In genomic region chr11:69296890-69297224, GRCh38 we compare ENCODE assay signal across 8 cellular contexts. TPM values are rescaled to one million over a fixed set of nuclear protein-coding genes. Genes with fewer than 3 reads are reported as not detected.
DNase-seq lines count a peak whose midpoint lies in the region; ATAC-seq and TF ChIP-seq lines count a peak whose summit lies in the region.

No MANE protein-coding gene starts in this region.

- no peak for TF ChIP-seq CTCF in activated B cell treated with CpG ODN at 0.5 μM for 24 hours (IDR thresholded peaks at IDR 0.05)
- TF ChIP-seq CTCF in hepatocyte (IDR thresholded peaks at IDR 0.05; ENCODE audit: poor library complexity) = no peak

- peak overlapping the region; percentile 67 for H3K4me3 Mint-ChIP-seq in activated CD8-positive, alpha-beta memory T cell treated with anti-CD3 and anti-CD28 coated beads, Interleukin-2, amount 10 ng/mL, durations not matched to agents 7 days and 5 days
- H3K4me3 Mint-ChIP-seq in activated B cell treated with CpG ODN at 0.5 μM for 24 hours = peak overlapping the region; percentile 70

- H3K27ac ChIP-seq in hepatocyte = peak overlapping the region; percentile 77
- peak overlapping the region; percentile 46 for H3K27ac ChIP-seq in thymus (ENCODE audit: low read depth)

- POLR2A ChIA-PET in activated B cell treated with CpG ODN at 0.5 μM for 24 hours (lab: Charles Lee) = interaction anchor here (0.7 to 3.2 kb wide), 9 partner anchors 15 to 454 kb away, joined by 3 to 27 read pairs (median 8); partner anchors contain the start of genes CCND1, CPT1A, LTO1 and TPCN2

- no peaks in the 10 kb centered on the region for H3K9me3 Mint-ChIP-seq in activated CD8-positive, alpha-beta memory T cell treated with anti-CD3 and anti-CD28 coated beads, Interleukin-2, amount 10 ng/mL, durations not matched to agents 7 days and 5 days (ENCODE audit: low read depth)
- H3K9me3 Mint-ChIP-seq in activated B cell treated with CpG ODN at 0.5 μM for 24 hours = no peaks in the 10 kb centered on the region

- H3K27me3 Mint-ChIP-seq in activated CD8-positive, alpha-beta memory T cell treated with anti-CD3 and anti-CD28 coated beads, Interleukin-2, amount 10 ng/mL, durations not matched to agents 7 days and 5 days = peaks cover 6% of the 10 kb centered on the region
- no peaks in the 10 kb centered on the region for H3K27me3 Mint-ChIP-seq in activated B cell treated with CpG ODN at 0.5 μM for 24 hours

- no peaks in the 10 kb centered on the region for H4K20me1 ChIP-seq in hepatocyte (ENCODE audit: insufficient read depth, poor library complexity, severe bottlenecking)

- 53% methylated on average over 3 of the region's 3 CpGs for WGBS in hepatocyte (ENCODE audit: low lambda C conversion rate, missing lambda C conversion rate)
- 10% methylated on average over 3 of the region's 3 CpGs for WGBS in thymus

- intact Hi-C loops in activated B cell treated with CpG ODN at 0.5 μM for 24 hours (cut with micrococcal nuclease) = loop anchor here (1.0 to 10.0 kb wide), 8 partner anchors 40 to 1292 kb away; partner anchors contain the start of genes CPT1A, FADD and UNC93B1

- H3K27me3 ChIP-seq in hepatocyte (no peaks in the 10 kb centered on the region), thymus (ENCODE audit: control insufficient read depth, insufficient read depth) (no peaks in the 10 kb centered on the region)

- H3K27ac Mint-ChIP-seq in activated CD8-positive, alpha-beta memory T cell treated with anti-CD3 and anti-CD28 coated beads, Interleukin-2, amount 10 ng/mL, durations not matched to agents 7 days and 5 days = peak overlapping the region; percentile 96
- H3K27ac Mint-ChIP-seq in activated B cell treated with CpG ODN at 0.5 μM for 24 hours = peak overlapping the region; percentile 96

- H3K4me1 Mint-ChIP-seq in activated CD8-positive, alpha-beta memory T cell treated with anti-CD3 and anti-CD28 coated beads, Interleukin-2, amount 10 ng/mL, durations not matched to agents 7 days and 5 days = peaks cover 59% of the 10 kb centered on the region
- peaks cover 79% of the 10 kb centered on the region for H3K4me1 Mint-ChIP-seq in activated B cell treated with CpG ODN at 0.5 μM for 24 hours

- peaks cover 2% of the 10 kb centered on the region for H3K36me3 Mint-ChIP-seq in activated CD8-positive, alpha-beta memory T cell treated with anti-CD3 and anti-CD28 coated beads, Interleukin-2, amount 10 ng/mL, durations not matched to agents 7 days and 5 days
- H3K36me3 Mint-ChIP-seq in activated B cell treated with CpG ODN at 0.5 μM for 24 hours (ENCODE audit: low read depth) = no peaks in the 10 kb centered on the region

- H3K9me3 ChIP-seq in hepatocyte (ENCODE audit: low read depth) (no peaks in the 10 kb centered on the region), thymus (ENCODE audit: control insufficient read depth) (no peaks in the 10 kb centered on the region)

- H3K4me3 ChIP-seq in hepatocyte = no peak overlapping the region
- H3K4me3 ChIP-seq in thymus (ENCODE audit: low read length) = no peak overlapping the region

- no peaks in the 10 kb centered on the region for H3K9me2 ChIP-seq in hepatocyte (replicated peaks; ENCODE audit: insufficient read depth)

- ATAC-seq in activated CD8-positive, alpha-beta memory T cell treated with anti-CD3 and anti-CD28 coated beads, Interleukin-2, amount 10 ng/mL, durations not matched to agents 7 days and 5 days = peak; percentile 48
- ATAC-seq in activated B cell treated with CpG ODN at 0.5 μM for 24 hours (ENCODE audit: low read depth) (no peak), HG03280 (IDR thresholded peaks at IDR 0.05; ENCODE audit: unreplicated experiment) (no peak)

- H2AFZ ChIP-seq in hepatocyte = no peak overlapping the region

- CTCF ChIA-PET in activated CD8-positive, alpha-beta memory T cell treated with anti-CD3 and anti-CD28 coated beads, Interleukin-2, amount 10 ng/mL, durations not matched to agents 7 days and 5 days (lab: Charles Lee) = interaction anchor here (1.0 to 4.5 kb wide), 4 partner anchors 15 to 378 kb away, joined by 3 to 24 read pairs (median 4); partner anchors contain the start of gene LTO1
- CTCF ChIA-PET in activated B cell treated with CpG ODN at 0.5 μM for 24 hours (lab: Charles Lee) = interaction anchor here (0.9 to 1.2 kb wide), 3 partner anchors 195 to 373 kb away, joined by 3 read pairs; no protein-coding TSS in a partner anchor

- no peaks in the 10 kb centered on the region for H3K79me2 ChIP-seq in hepatocyte

- H3K36me3 ChIP-seq in hepatocyte (replicated peaks; ENCODE audit: insufficient read depth, low read depth) (no peaks in the 10 kb centered on the region), thymus (ENCODE audit: control insufficient read depth, insufficient read depth) (no peaks in the 10 kb centered on the region)

- H3K4me1 ChIP-seq in hepatocyte (ENCODE audit: insufficient read depth) = peaks cover 25% of the 10 kb centered on the region
- peaks cover 24% of the 10 kb centered on the region for H3K4me1 ChIP-seq in thymus (ENCODE audit: control insufficient read depth, insufficient read depth, low read length)

- H3K4me2 ChIP-seq in hepatocyte = peak overlapping the region; percentile 60

- DNase-seq in activated CD8-positive, alpha-beta memory T cell treated with anti-CD3 and anti-CD28 coated beads, Interleukin-2, amount 10 ng/mL, durations not matched to agents 7 days and 5 days = peak; percentile 82
- DNase-seq in activated CD8-positive, alpha-beta memory T cell treated with anti-CD3 and anti-CD28 coated beads for 24 hours = no peak
- DNase-seq in activated B cell treated with CpG ODN at 0.5 μM for 24 hours (no peak), hepatocyte (ENCODE audit: low spot score) (no peak), hippocampal formation (lab: John Stamatoyannopoulos, UW) (no peak), KG1 (lab: John Stamatoyannopoulos, UW) (no peak)

RNA-seq across cellular contexts. Expression of gene MYEOV, which starts 2.9 kb away (rescaled TPM):
- not detected for total RNA-seq in activated CD8-positive, alpha-beta memory T cell treated with anti-CD3 and anti-CD28 coated beads, Interleukin-2, amount 10 ng/mL, durations not matched to agents 7 days and 5 days
- 0.62 TPM in 1 of 2 replicates, not detected in the other for total RNA-seq in activated B cell treated with CpG ODN at 0.5 μM for 24 hours
- not detected in 2 replicates for total RNA-seq in hepatocyte
- polyA plus RNA-seq in hepatocyte = 0.57 TPM in 1 of 2 replicates, not detected in the other
- polyA plus RNA-seq in thymus = 0.64 TPM
